8 cellular contexts compared by ENCODE assay signal in genomic region chr17:8436169-8436932, GRCh38. TPM values are rescaled to one million over a fixed set of nuclear protein-coding genes. Genes with fewer than 3 reads are reported as not detected.
A peak's percentile ranks its signal among the peaks of the same experiment; 100 is the strongest.
DNase-seq lines count a peak whose midpoint lies in the region; ATAC-seq and TF ChIP-seq lines count a peak whose summit lies in the region.

No MANE protein-coding gene starts in this region.

- peaks cover 0 to 4% of the 10 kb centered on the region in 2 donors for H3K36me3 ChIP-seq in lung (ENCODE audit: control insufficient read depth in 2 of 2, insufficient read depth in 2 of 2, low read length in 2 of 2)

- peak overlapping the region; percentile 99 to 100 for H3K27ac ChIP-seq in lung (ENCODE audit: low read depth in 1 of 2, low read length in 1 of 2)

- TF ChIP-seq CTCF in lung (IDR thresholded peaks at IDR 0.05; ENCODE audit: control extremely low read depth, extremely low read depth), result no peak

- H3K27me3 ChIP-seq in lung (ENCODE audit: control insufficient read depth, insufficient read depth), result no peaks in the 10 kb centered on the region

- peaks cover 0 to 5% of the 10 kb centered on the region in 2 donors for H3K4me1 ChIP-seq in lung (ENCODE audit: control insufficient read depth in 2 of 2, insufficient read depth in 2 of 2, low read length in 2 of 2)

- H3K4me3 ChIP-seq in lung, result peak overlapping the region; percentile 85

- WGBS in lung, 2 donors, result 0 to 1% methylated on average over 32 to 44 of the region's 44 CpGs

- no peaks in the 10 kb centered on the region for H3K9me3 ChIP-seq in lung (ENCODE audit: control insufficient read depth in 2 of 2, insufficient read depth in 1 of 2, low read length in 1 of 2)

- ATAC-seq in HG02840 (IDR thresholded peaks at IDR 0.05; ENCODE audit: low FRiP score, unreplicated experiment) (peak; percentile 48), lung (ENCODE audit: insufficient read depth, low FRiP score) (peak; percentile 70)

- peak in 2 of 3 experiments; percentile 8 to 66 for DNase-seq in NCI-H1417 (lab: John Stamatoyannopoulos, UW)
- no peak for DNase-seq in NCI-H1417 treated with DMSO at 0.1 percent for 48 hours (lab: John Stamatoyannopoulos, UW)
- peak; percentile 4 for DNase-seq in NCI-H1694 (lab: John Stamatoyannopoulos, UW)
- peak; percentile 49 for DNase-seq in activated CD4-positive, alpha-beta T cell treated with anti-CD3 and anti-CD28 coated beads, Interleukin-2, amount 50 U/mL, for 1 hour
- peak; percentile 87 for DNase-seq in ecto neural progenitor cell (ENCODE audit: low spot score)
- peak; percentile 70 for DNase-seq in lung (ENCODE audit: low spot score)
- peak; percentile 32 to 60 (median 32) for DNase-seq in stimulated activated CD4-positive, alpha-beta T cell treated with anti-CD3 and anti-CD28 coated beads, TNF-alpha, amount 100 ng/mL, for 48 hours (ENCODE audit: low read depth in 3 of 3)

RNA-seq across cellular contexts. Expression of gene NDEL1, which starts 0.7 kb away (rescaled TPM):
- total RNA-seq in lung, result 100 to 1,000 TPM in 1 of 2 donors, 10 to 100 TPM in 1; 58.5 to 101 TPM
- polyA plus RNA-seq in lung, result 10 to 100 TPM; 25.2 to 52.4 TPM

RNA-seq across cellular contexts. Expression of gene RNF222, which starts 38.7 kb away (rescaled TPM):
- total RNA-seq in lung, result not detected
- not detected for polyA plus RNA-seq in lung

RNA-seq across cellular contexts. Expression of gene RPL26, which starts 53.4 kb away (rescaled TPM):
- 1,000 to 10,000 TPM; 1,016 to 2,549 TPM for total RNA-seq in lung
- 1,000 to 10,000 TPM; 2,664 to 2,820 TPM for polyA plus RNA-seq in lung
